Comparison of ENCODE assay signal across 8 cellular contexts in the genomic region with DNA sequence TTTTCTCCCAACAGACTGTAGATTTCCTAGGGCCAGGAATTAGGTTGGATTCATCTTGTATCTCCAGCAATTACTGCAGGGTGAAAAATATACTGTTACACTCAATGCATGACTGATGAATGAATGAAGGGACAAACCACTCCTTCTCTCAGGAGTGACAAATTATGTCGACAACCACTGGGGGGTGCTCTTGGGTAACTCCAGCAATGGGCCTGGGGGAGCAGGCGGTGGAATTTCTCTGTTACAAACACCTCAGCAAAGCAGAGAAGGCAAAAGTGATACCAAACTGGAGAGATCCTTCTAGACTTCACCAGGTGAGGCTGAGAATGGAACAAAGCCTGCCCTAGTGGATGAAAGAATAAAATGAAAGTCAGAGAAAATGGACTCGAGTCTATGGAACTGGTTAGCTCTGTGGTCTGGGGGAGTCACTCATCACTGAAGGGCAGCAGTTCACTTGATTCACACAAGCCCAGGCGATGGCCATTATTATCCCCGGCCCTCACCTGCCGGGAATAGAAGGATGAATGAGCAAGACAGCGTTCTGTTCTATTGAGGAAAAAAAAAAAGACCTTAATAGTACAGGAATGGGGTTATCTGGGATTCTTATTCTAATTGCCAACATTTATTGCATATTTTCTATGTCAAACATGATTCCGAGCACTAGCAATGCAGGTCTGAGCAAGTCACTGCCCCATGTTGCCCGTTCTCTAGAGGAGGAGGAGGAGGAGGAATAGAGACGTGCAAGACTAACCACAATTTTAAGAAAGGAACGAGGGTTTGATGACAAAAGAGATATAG.
DNase-seq lines count a peak whose midpoint lies in the region; ATAC-seq, FAIRE-seq and TF ChIP-seq lines count a peak whose summit lies in the region.

No MANE protein-coding gene starts in this region.

- no peak overlapping the region for H3K4me3 Mint-ChIP-seq in Calu3 (ENCODE audit: low read depth, unreplicated experiment)
- H3K4me3 Mint-ChIP-seq in T-helper 2 cell treated with Interferon-gamma antibody and Interleukin-4, amounts not matched to agents 5 μg/mL and 100 μg/mL, for 36 hours, result no peak overlapping the region

- 13% methylated on average over 11 of the region's 11 CpGs for WGBS in A549 (ENCODE audit: missing lambda C conversion rate)

- intact Hi-C loops in Calu3 (cut with micrococcal nuclease; ENCODE audit: unreplicated experiment), result no loop called here

- H3K4me1 Mint-ChIP-seq in Calu3 (ENCODE audit: low read depth, unreplicated experiment), result no peaks in the 10 kb centered on the region
- no peaks in the 10 kb centered on the region for H3K4me1 Mint-ChIP-seq in T-helper 2 cell treated with Interferon-gamma antibody and Interleukin-4, amounts not matched to agents 5 μg/mL and 100 μg/mL, for 36 hours (ENCODE audit: low read depth)

- TF ChIP-seq RAD21 in A549 (conservative IDR thresholded peaks at IDR 0.05 in 1 of 2, IDR thresholded peaks at IDR 0.05 in 1 of 2), result peak; percentile 60 to 70

- ATAC-seq in A549, result peak in 1 of 2 experiments; percentile 77; a peak in 3 of 6 replicates
- no peak for ATAC-seq in HG03469 (IDR thresholded peaks at IDR 0.05; ENCODE audit: unreplicated experiment)

- H3K27me3 Mint-ChIP-seq in Calu3 (ENCODE audit: unreplicated experiment), result no peaks in the 10 kb centered on the region
- H3K27me3 Mint-ChIP-seq in T-helper 2 cell treated with Interferon-gamma antibody and Interleukin-4, amounts not matched to agents 5 μg/mL and 100 μg/mL, for 36 hours (ENCODE audit: low read depth), result no peaks in the 10 kb centered on the region

- H3K4me2 ChIP-seq in A549, result peak overlapping the region; percentile 20; the same call in 1 of the 3 replicates

- POLR2A ChIA-PET in A549 (lab: Yijun Ruan, JAX), result no interaction called here

- no peak overlapping the region for H3K27ac ChIP-seq in A549

- TF ChIP-seq EP300 in A549 (IDR thresholded peaks at IDR 0.05), result no peak

- CTCF ChIA-PET in A549 (lab: Yijun Ruan, JAX) (interaction anchor here (0.8 to 1.2 kb wide), 2 partner anchors 9 to 10 kb away, joined by 3 read pairs; no protein-coding TSS in a partner anchor), Calu3 (lab: Charles Lee) (no interaction called here)

- H3K4me3 ChIP-seq in A549 (no peak overlapping the region), epithelial cell of proximal tubule (ENCODE audit: low read depth, low read length) (no peak overlapping the region)

- H3K4me1 ChIP-seq in A549, result no peaks in the 10 kb centered on the region

- BruUV-seq in Calu3 (replicated peaks; lab: Mats Ljungman, UMichigan), result no TSS peak

- H3K9me3 ChIP-seq in A549, result no peaks in the 10 kb centered on the region

- peak; percentile 15 to 21 for DNase-seq in A549 (ENCODE audit: low read depth in 1 of 2, low spot score in 1 of 2)
- DNase-seq in NCI-H526 treated with DMSO at 0.1 percent for 48 hours (lab: John Stamatoyannopoulos, UW), result peak; percentile 21
- no peak for DNase-seq in epithelial cell of proximal tubule (ENCODE audit: low read depth)
- peak; percentile 77 for DNase-seq in superior temporal gyrus (ENCODE audit: extremely low spot score)
- DNase-seq in Calu3, result no peak
- DNase-seq in T-helper 2 cell treated with Interferon-gamma antibody and Interleukin-4, amounts not matched to agents 5 μg/mL and 100 μg/mL, for 36 hours (ENCODE audit: low spot score), result no peak

- no peak for FAIRE-seq in A549 (lab: Jason Lieb, UNC)

- no peak overlapping the region for H3K27ac Mint-ChIP-seq in Calu3 (ENCODE audit: unreplicated experiment)
- no peak overlapping the region for H3K27ac Mint-ChIP-seq in T-helper 2 cell treated with Interferon-gamma antibody and Interleukin-4, amounts not matched to agents 5 μg/mL and 100 μg/mL, for 36 hours

- peaks cover 5% of the 10 kb centered on the region for H3K36me3 Mint-ChIP-seq in Calu3 (ENCODE audit: insufficient read depth, unreplicated experiment)
- no peaks in the 10 kb centered on the region for H3K36me3 Mint-ChIP-seq in T-helper 2 cell treated with Interferon-gamma antibody and Interleukin-4, amounts not matched to agents 5 μg/mL and 100 μg/mL, for 36 hours (ENCODE audit: low read depth)

- peaks cover 17% of the 10 kb centered on the region for H3K9me3 Mint-ChIP-seq in Calu3 (ENCODE audit: low read depth, unreplicated experiment)
- no peaks in the 10 kb centered on the region for H3K9me3 Mint-ChIP-seq in T-helper 2 cell treated with Interferon-gamma antibody and Interleukin-4, amounts not matched to agents 5 μg/mL and 100 μg/mL, for 36 hours

- TF ChIP-seq CTCF in A549 (IDR thresholded peaks at IDR 0.05) (peak; percentile 48), GM12873 (IDR thresholded peaks at IDR 0.05; ENCODE audit: insufficient read depth, low read depth, low read length, missing control alignments) (peak; percentile 65), epithelial cell of proximal tubule (conservative IDR thresholded peaks at IDR 0.05; ENCODE audit: low read depth, low read length) (peak; percentile 85), Calu3 (IDR thresholded peaks at IDR 0.05; ENCODE audit: unreplicated experiment) (no peak)

- no peak for TF ChIP-seq POLR2A in A549 (IDR thresholded peaks at IDR 0.05; ENCODE audit: low read length)

TF ChIP-seq in A549, 52 proteins besides CTCF, POLR2A, EP300 and RAD21:
- TF ChIP-seq HOXB13 (CRISPR knock-in tag; IDR thresholded peaks at IDR 0.05; ENCODE audit: low read depth) (no peak), SMC3 (IDR thresholded peaks at IDR 0.05) (0 out of 3 replicates have a peak, but pooled peaks have one; percentile 24), USF2 (IDR thresholded peaks at IDR 0.05) (no peak), HOXB5 (CRISPR knock-in tag; IDR thresholded peaks at IDR 0.05) (no peak)

Comparison
In these comparisons a context has a peak if more than half of its experiments do, and no peak if none do; other contexts are left out.
1. DNase-seq: peak in A549 (2 of 2), NCI-H526 treated with DMSO at 0.1 percent for 48 hours (single experiment) and superior temporal gyrus (single experiment); none in epithelial cell of proximal tubule (single experiment), Calu3 (single experiment) and T-helper 2 cell treated with Interferon-gamma antibody and Interleukin-4, amounts not matched to agents 5 μg/mL and 100 μg/mL, for 36 hours (single experiment).